Comparison of ENCODE assay signal across 6 cellular contexts in genomic region chr20:20340443-20340842, GRCh38.
"Had no signal": no experiment of that assay in that cellular context is flagged by ENCODE, and none has a peak within 500 bp of the region (broad histone marks: within the 10 kb centered on the region; RNA-seq: fewer than 3 reads in every experiment).

No MANE protein-coding gene starts in this region.

- H3K27ac ChIP-seq: GM23248 had no signal

- H3K4me3 ChIP-seq: GM23248, K562 had no signal

- DNase-seq: GM23248, H9, HCEC 1CT, IMR-90, KG1 had no signal
